In the genomic region with DNA sequence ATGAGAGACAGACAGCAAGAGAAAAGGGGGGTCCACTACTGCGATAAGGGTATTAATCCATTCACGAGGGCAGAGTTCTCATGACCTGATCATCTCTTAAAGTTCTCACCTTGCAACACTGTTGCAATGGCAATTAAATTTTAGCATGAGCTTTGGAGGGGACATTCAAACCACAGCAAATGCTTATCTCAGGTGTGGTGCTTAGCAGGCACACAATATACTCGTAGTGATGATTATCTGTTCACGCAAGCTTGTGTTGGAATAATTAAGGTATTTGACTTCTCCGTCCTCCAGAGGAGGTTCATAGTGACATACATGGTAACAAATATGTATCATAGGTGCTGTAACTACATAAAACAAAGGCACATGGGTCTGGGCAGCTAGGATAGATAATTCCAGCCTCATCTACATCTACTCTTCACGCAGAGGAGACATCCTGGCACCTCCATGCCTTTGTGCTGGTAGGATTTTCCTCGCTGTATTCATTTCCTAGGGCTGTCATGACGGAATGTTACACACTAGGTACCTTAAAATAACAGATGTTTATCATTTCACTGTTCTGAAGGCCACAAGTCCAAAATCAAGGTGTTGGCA, we compare ENCODE assay signal across 3 cellular contexts.
TF ChIP-seq lines count a peak whose summit lies in the region.

No MANE protein-coding gene starts in this region.

TF ChIP-seq in HCT116, 20 proteins besides CTCF, POLR2A, EP300 and RAD21 (continues in another document):
- TF ChIP-seq POLR2AphosphoS5 (IDR thresholded peaks at IDR 0.05; ENCODE audit: low read depth, low read length) (no peak), EZH2phosphoT487 (IDR thresholded peaks at IDR 0.05; ENCODE audit: borderline replicate concordance) (no peak), ELF1 (IDR thresholded peaks at IDR 0.05; ENCODE audit: borderline replicate concordance, low read depth) (no peak), ZFX (IDR thresholded peaks at IDR 0.05) (no peak), ZNF274 (IDR thresholded peaks at IDR 0.05; ENCODE audit: low read depth, low read length) (no peak), SRF (IDR thresholded peaks at IDR 0.05; ENCODE audit: low read depth) (no peak), EZH2 (IDR thresholded peaks at IDR 0.05) (no peak), SP1 (IDR thresholded peaks at IDR 0.05; ENCODE audit: low read depth) (no peak), SIN3A (IDR thresholded peaks at IDR 0.05; ENCODE audit: low read depth) (no peak), TCF7L2 (IDR thresholded peaks at IDR 0.05; ENCODE audit: borderline replicate concordance, extremely low read depth, insufficient read depth, insufficient read length) (no peak), CBX3 (IDR thresholded peaks at IDR 0.05; ENCODE audit: low read depth) (no peak), FOSL1 (IDR thresholded peaks at IDR 0.05; ENCODE audit: low read depth) (no peak), JUND (IDR thresholded peaks at IDR 0.05) (no peak), EGR1 (IDR thresholded peaks at IDR 0.05; ENCODE audit: low read depth) (no peak)
- TF ChIP-seq, protein P1, sequence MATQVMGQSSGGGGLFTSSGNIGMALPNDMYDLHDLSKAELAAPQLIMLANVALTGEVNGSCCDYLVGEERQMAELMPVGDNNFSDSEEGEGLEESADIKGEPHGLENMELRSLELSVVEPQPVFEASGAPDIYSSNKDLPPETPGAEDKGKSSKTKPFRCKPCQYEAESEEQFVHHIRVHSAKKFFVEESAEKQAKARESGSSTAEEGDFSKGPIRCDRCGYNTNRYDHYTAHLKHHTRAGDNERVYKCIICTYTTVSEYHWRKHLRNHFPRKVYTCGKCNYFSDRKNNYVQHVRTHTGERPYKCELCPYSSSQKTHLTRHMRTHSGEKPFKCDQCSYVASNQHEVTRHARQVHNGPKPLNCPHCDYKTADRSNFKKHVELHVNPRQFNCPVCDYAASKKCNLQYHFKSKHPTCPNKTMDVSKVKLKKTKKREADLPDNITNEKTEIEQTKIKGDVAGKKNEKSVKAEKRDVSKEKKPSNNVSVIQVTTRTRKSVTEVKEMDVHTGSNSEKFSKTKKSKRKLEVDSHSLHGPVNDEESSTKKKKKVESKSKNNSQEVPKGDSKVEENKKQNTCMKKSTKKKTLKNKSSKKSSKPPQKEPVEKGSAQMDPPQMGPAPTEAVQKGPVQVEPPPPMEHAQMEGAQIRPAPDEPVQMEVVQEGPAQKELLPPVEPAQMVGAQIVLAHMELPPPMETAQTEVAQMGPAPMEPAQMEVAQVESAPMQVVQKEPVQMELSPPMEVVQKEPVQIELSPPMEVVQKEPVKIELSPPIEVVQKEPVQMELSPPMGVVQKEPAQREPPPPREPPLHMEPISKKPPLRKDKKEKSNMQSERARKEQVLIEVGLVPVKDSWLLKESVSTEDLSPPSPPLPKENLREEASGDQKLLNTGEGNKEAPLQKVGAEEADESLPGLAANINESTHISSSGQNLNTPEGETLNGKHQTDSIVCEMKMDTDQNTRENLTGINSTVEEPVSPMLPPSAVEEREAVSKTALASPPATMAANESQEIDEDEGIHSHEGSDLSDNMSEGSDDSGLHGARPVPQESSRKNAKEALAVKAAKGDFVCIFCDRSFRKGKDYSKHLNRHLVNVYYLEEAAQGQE (IDR thresholded peaks at IDR 0.05; ENCODE audit: low read depth) = no peak
- TF ChIP-seq, protein P2, sequence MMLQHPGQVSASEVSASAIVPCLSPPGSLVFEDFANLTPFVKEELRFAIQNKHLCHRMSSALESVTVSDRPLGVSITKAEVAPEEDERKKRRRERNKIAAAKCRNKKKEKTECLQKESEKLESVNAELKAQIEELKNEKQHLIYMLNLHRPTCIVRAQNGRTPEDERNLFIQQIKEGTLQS (IDR thresholded peaks at IDR 0.05) = no peak
- TF ChIP-seq, protein P3, sequence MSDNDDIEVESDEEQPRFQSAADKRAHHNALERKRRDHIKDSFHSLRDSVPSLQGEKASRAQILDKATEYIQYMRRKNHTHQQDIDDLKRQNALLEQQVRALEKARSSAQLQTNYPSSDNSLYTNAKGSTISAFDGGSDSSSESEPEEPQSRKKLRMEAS (IDR thresholded peaks at IDR 0.05) = no peak

TF ChIP-seq in H1, 55 proteins besides CTCF, POLR2A, EP300 and RAD21 (continues in another document):
- TF ChIP-seq NRF1 (IDR thresholded peaks at IDR 0.05; ENCODE audit: low read depth, low read length) (no peak), RXRA (IDR thresholded peaks at IDR 0.05; ENCODE audit: insufficient read depth, low read depth, low read length) (no peak), SAP30 (IDR thresholded peaks at IDR 0.05; ENCODE audit: insufficient read depth, insufficient replicate concordance, low read length) (no peak), ZNF274 (IDR thresholded peaks at IDR 0.05; ENCODE audit: borderline replicate concordance, extremely low read depth, low read length) (no peak), SUZ12 (IDR thresholded peaks at IDR 0.05; ENCODE audit: low read length) (no peak), KDM1A (IDR thresholded peaks at IDR 0.05; ENCODE audit: borderline replicate concordance, low read length) (no peak), CBX8 (IDR thresholded peaks at IDR 0.05; ENCODE audit: borderline replicate concordance, low read depth, low read length) (no peak)

TF ChIP-seq in WTC11, 78 proteins besides CTCF, POLR2A, EP300 and RAD21:
- TF ChIP-seq ZNF671 (CRISPR knock-in tag; IDR thresholded peaks at IDR 0.05) (no peak), ZBTB21 (CRISPR knock-in tag; IDR thresholded peaks at IDR 0.05; ENCODE audit: borderline replicate concordance) (no peak)
